ENCODE assay signal across 8 cellular contexts in the genomic region with DNA sequence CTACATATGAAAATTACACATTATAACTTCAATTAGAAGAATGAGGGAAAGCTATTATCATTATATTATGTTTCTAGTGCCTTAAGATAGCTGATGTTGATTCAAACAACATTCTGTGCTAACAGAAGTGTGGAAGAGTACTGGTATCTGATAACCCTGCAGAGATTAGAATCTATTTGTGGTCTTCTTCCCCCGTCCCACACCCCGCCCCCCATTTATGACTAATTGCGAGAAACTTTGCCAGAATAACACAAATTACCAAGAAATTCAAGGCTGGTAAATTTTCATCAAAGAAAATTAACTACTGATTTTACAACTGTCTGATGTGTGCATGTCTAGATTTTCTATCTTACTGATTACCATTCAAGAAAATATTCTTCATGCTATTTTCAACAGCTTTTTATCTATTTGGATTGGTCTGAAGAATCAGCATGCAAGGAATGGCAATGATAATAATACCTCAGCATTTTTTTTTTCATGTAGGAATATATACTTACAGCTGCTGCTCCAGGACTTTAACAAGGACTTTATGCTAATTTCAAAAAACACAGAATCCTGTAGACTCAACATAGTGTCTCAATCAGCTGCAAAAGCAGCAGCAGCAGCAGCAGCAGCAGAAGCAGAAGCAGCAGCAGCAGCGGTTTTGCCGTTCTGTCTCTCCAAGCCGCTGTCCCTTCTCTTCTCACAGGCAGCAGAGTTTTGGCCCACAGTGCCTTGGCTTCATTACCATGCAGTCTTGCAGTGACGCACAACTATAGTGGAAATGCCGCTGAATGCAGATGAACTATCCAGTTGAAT.
DNase-seq lines count a peak whose midpoint lies in the region; ATAC-seq, FAIRE-seq and TF ChIP-seq lines count a peak whose summit lies in the region.

No MANE protein-coding gene starts in this region.

- no peak overlapping the region for H2AFZ ChIP-seq in keratinocyte (ENCODE audit: control insufficient read depth, low read length)

- no peaks in the 10 kb centered on the region for H3K27me3 ChIP-seq in adrenal gland
- no peaks in the 10 kb centered on the region for H3K27me3 ChIP-seq in keratinocyte (ENCODE audit: control insufficient read depth, extremely low read depth, insufficient read depth, low read length)

- H3K36me3 ChIP-seq in adrenal gland (replicated peaks in 1 of 2) (no peaks in the 10 kb centered on the region), keratinocyte (ENCODE audit: control insufficient read depth in 2 of 2, extremely low read depth in 1 of 2, insufficient read depth in 2 of 2, low read length in 2 of 2) (peaks cover 4 to 7% of the 10 kb centered on the region in 2 experiments)

- no peak for ATAC-seq in HG03521 (IDR thresholded peaks at IDR 0.05; ENCODE audit: unreplicated experiment)
- ATAC-seq in GM19455 (IDR thresholded peaks at IDR 0.05; ENCODE audit: unreplicated experiment) = no peak

- 18 to 31% (median 24%) methylated on average over 8 of the region's 8 CpGs for WGBS in adrenal gland, 4 donors

- H3K9me3 ChIP-seq in adrenal gland (replicated peaks in 1 of 3) (no peaks in the 10 kb centered on the region), keratinocyte (ENCODE audit: control insufficient read depth, low read depth, low read length) (no peaks in the 10 kb centered on the region)

- peaks cover 26 to 43% of the 10 kb centered on the region in 2 donors for H3K4me1 ChIP-seq in adrenal gland (replicated peaks in 1 of 2)
- peaks cover 22% of the 10 kb centered on the region for H3K4me1 ChIP-seq in keratinocyte (ENCODE audit: control insufficient read depth, extremely low read depth, insufficient read depth, low read length)

- TF ChIP-seq CTCF in adrenal gland (IDR thresholded peaks at IDR 0.05) (no peak), keratinocyte (optimal IDR thresholded peaks at IDR 0.05 in 1 of 3, IDR thresholded peaks at IDR 0.05 in 1 of 3, conservative IDR thresholded peaks at IDR 0.05 in 1 of 3; ENCODE audit: extremely low read depth in 1 of 3, insufficient read depth in 2 of 3, low read length in 3 of 3) (no peak)

- H3K4me2 ChIP-seq in keratinocyte (ENCODE audit: control insufficient read depth, extremely low read depth, insufficient read depth, low read depth, low read length) = peak overlapping the region; percentile 39

- no peak overlapping the region for H3K9ac ChIP-seq in keratinocyte (ENCODE audit: control insufficient read depth, extremely low read depth, insufficient read depth, low read length)

- intact Hi-C loops in adrenal gland (cut with DNase I) = no loop called here

- peak; percentile 67 for FAIRE-seq in keratinocyte (lab: Jason Lieb, UNC)

- DNase-seq in NCI-H526 (lab: John Stamatoyannopoulos, UW) (peak; percentile 13 to 41), adrenal gland (peak; percentile 55 to 77 (median 69)), keratinocyte (ENCODE audit: low read depth, low spot score) (no peak), COLO829 (ENCODE audit: low spot score) (no peak), NCI-H69 (lab: John Stamatoyannopoulos, UW) (no peak)
- peak; percentile 12 to 22 (median 19) for DNase-seq in stimulated activated CD4-positive, alpha-beta T cell treated with anti-CD3 and anti-CD28 coated beads, TNF-alpha, amount 100 ng/mL, for 48 hours (ENCODE audit: low read depth in 3 of 3)

- H3K9me1 ChIP-seq in keratinocyte (ENCODE audit: control insufficient read depth, extremely low read depth, insufficient read depth, low read length) = no peaks in the 10 kb centered on the region

- peak overlapping the region in 4 of 5 donors; percentile 26 to 51 (median 30) for H3K27ac ChIP-seq in adrenal gland
- no peak overlapping the region for H3K27ac ChIP-seq in keratinocyte (ENCODE audit: control insufficient read depth, insufficient read depth, low read length)

- peak overlapping the region in 1 of 4 donors; percentile 19 for H3K4me3 ChIP-seq in adrenal gland
- H3K4me3 ChIP-seq in keratinocyte (ENCODE audit: control insufficient read depth in 2 of 3, extremely low read depth in 1 of 3, insufficient read depth in 2 of 3, low read depth in 1 of 3, low read length in 3 of 3) = no peak overlapping the region

- dilution Hi-C loops in keratinocyte (cut with MboI; ENCODE audit: extremely low pct_ligation_motif_present, low sequenced_read_pairs) = no loop called here

- peaks cover 48% of the 10 kb centered on the region for H3K79me2 ChIP-seq in keratinocyte (ENCODE audit: control insufficient read depth, insufficient read depth, low read length)

- H4K20me1 ChIP-seq in keratinocyte (ENCODE audit: control insufficient read depth, extremely low read depth, insufficient read depth, low read length) = peaks cover 13% of the 10 kb centered on the region

- TF ChIP-seq POLR2A in adrenal gland (IDR thresholded peaks at IDR 0.05) = peak in 1 of 2 donors; percentile 59

Comparison
In these comparisons a context has a peak if more than half of its experiments do, and no peak if none do; other contexts are left out.
1. DNase-seq: peak in NCI-H526 (2 of 2), adrenal gland (7 of 7) and stimulated activated CD4-positive, alpha-beta T cell treated with anti-CD3 and anti-CD28 coated beads, TNF-alpha, amount 100 ng/mL, for 48 hours (3 of 3); none in keratinocyte (single experiment), COLO829 (single experiment) and NCI-H69 (single experiment).